25 cellular contexts compared by ENCODE assay signal in the genomic region with DNA sequence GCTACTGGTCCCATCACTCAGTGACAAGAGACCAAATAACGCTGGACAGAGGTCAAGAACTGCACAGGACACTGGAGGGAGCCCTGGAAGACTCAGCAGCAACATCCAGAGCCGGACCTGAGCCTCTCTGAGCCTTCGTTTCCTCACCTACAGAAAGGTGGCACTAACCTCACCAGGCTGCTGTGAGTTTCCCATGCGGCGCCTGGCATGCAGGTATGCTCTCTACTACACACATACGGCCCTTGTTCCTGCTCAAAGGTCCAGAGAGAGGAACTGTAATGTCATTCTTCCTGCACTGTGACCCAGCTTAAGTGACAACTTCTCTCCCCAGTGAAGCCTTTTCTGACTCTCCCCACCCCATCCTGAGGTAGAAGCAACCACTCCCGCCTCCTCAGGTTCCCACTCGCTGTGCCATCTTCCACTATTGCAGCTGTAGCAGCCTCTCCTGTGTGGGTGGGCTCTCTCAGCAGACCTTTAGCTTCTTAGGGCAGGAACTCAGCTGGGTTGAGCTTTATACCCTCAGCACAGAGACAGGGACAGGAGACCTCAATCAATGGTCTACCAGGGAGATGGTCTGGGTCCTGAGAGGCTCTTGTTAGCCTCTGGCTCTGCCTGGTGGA. TPM values are rescaled to one million over a fixed set of nuclear protein-coding genes. Genes with fewer than 3 reads are reported as not detected.
DNase-seq lines count a peak whose midpoint lies in the region; ATAC-seq, FAIRE-seq and TF ChIP-seq lines count a peak whose summit lies in the region.
"Had no signal": no experiment of that assay in that cellular context is flagged by ENCODE, and none has a peak within 500 bp of the region (broad histone marks: within the 10 kb centered on the region; RNA-seq: fewer than 3 reads in every experiment).

No MANE protein-coding gene starts in this region.

- POLR2A ChIA-PET in H1 (lab: Charles Lee; ENCODE audit: partially characterized antibody), result interaction anchor here (1.3 kb wide), 1 partner anchor 45 kb away, joined by 5 read pairs; no protein-coding TSS in a partner anchor
- POLR2A ChIA-PET in HEK293T (lab: Yijun Ruan, JAX), result interaction anchor here (1.2 kb wide), 1 partner anchor 45 kb away, joined by 6 read pairs; a partner anchor contains a TSS

- H3K4me3 Mint-ChIP-seq in activated T-cell treated with anti-CD3 and anti-CD28 coated beads, Interleukin-2, amount 50 U/mL, for 24 hours, result no peak overlapping the region
- H3K4me3 Mint-ChIP-seq in activated T-cell treated with anti-CD3 and anti-CD28 coated beads, Interleukin-2, amount 50 U/mL, for 72 hours, result no peak overlapping the region
- H3K4me3 Mint-ChIP-seq in activated T-helper 17 cell treated with anti-CD3 and anti-CD28 coated beads, Interleukin-2, amount 50 U/mL, for 72 hours, result no peak overlapping the region
- H3K4me3 Mint-ChIP-seq: B cell; CD8-positive, alpha-beta T cell; HFFc6; IgD-negative memory B cell had no signal

- no peak overlapping the region for H2BK120ac ChIP-seq in H1 (replicated peaks; ENCODE audit: low read depth, low read length)

- no peak overlapping the region for H4K5ac ChIP-seq in H1 (ENCODE audit: insufficient read length, low read depth, low read length)

- no peak overlapping the region for H3K4me3 ChIP-seq in H1 (ENCODE audit: extremely low read depth in 1 of 4, insufficient read depth in 2 of 4, low read depth in 3 of 4, low read length in 4 of 4)
- no peak overlapping the region for H3K4me3 ChIP-seq in thyroid gland (replicated peaks in 1 of 3)
- H3K4me3 ChIP-seq: Peyer's patch had no signal

- H3K18ac ChIP-seq in H1 (ENCODE audit: extremely low read depth, low read length), result no peak overlapping the region

- H3K14ac ChIP-seq in H1 (ENCODE audit: insufficient read length), result no peak overlapping the region

- FAIRE-seq in H1 (lab: Jason Lieb, UNC), result no peak
- FAIRE-seq: G401.6 had no signal

- intact Hi-C loops in thyroid gland (cut with DNase I), result no loop called here

- peak overlapping the region; percentile 24 for H3K27ac Mint-ChIP-seq in activated T-cell treated with anti-CD3 and anti-CD28 coated beads, Interleukin-2, amount 50 U/mL, for 24 hours
- no peak overlapping the region for H3K27ac Mint-ChIP-seq in activated T-cell treated with anti-CD3 and anti-CD28 coated beads, Interleukin-2, amount 50 U/mL, for 72 hours
- peak overlapping the region; percentile 41 for H3K27ac Mint-ChIP-seq in activated T-helper 17 cell treated with anti-CD3 and anti-CD28 coated beads, Interleukin-2, amount 50 U/mL, for 72 hours
- H3K27ac Mint-ChIP-seq: B cell; CD8-positive, alpha-beta T cell; HFFc6 had no signal

- no peak overlapping the region for H2AK5ac ChIP-seq in H1 (ENCODE audit: low read depth, low read length)

- H3K56ac ChIP-seq in H1 (replicated peaks; ENCODE audit: insufficient read length, low read depth, low read length), result no peak overlapping the region

- no peak overlapping the region for H3K4me2 ChIP-seq in H1 (ENCODE audit: insufficient read depth in 1 of 2, low read depth in 2 of 2, low read length in 2 of 2)
- H3K4me2 ChIP-seq: KMS-11 had no signal

- H3K4me1 ChIP-seq in H1 (replicated peaks in 1 of 4; ENCODE audit: control insufficient read depth in 3 of 4, insufficient read depth in 4 of 4, low read length in 3 of 4) (peaks cover 20 to 41% (median 29%) of the 10 kb centered on the region in 4 experiments), thyroid gland (peaks cover 90 to 94% of the 10 kb centered on the region in 2 donors)
- H3K4me1 ChIP-seq: Caco-2 had no signal

- TF ChIP-seq POLR2A in H1 (IDR thresholded peaks at IDR 0.05; ENCODE audit: control extremely low read depth in 1 of 2, low read depth in 2 of 2, low read length in 2 of 2), result no peak
- TF ChIP-seq POLR2A in thyroid gland (IDR thresholded peaks at IDR 0.05), result no peak

- H3K27me3 ChIP-seq in H1 (replicated peaks in 1 of 4; ENCODE audit: control insufficient read depth in 3 of 4, extremely low read depth in 1 of 4, insufficient read depth in 3 of 4, low read length in 3 of 4) (no peaks in the 10 kb centered on the region; a peak in 1 of 7 replicates), thyroid gland (no peaks in the 10 kb centered on the region)
- H3K27me3 ChIP-seq: Peyer's patch had no signal

- no peak overlapping the region for H2AFZ ChIP-seq in H1 (ENCODE audit: low read length)

- no peaks in the 10 kb centered on the region for H4K20me1 ChIP-seq in H1 (replicated peaks in 1 of 2; ENCODE audit: control insufficient read depth in 1 of 2, insufficient read depth in 2 of 2, low read length in 2 of 2)

- H3K9me3 Mint-ChIP-seq in activated T-cell treated with anti-CD3 and anti-CD28 coated beads, Interleukin-2, amount 50 U/mL, for 24 hours, result no peaks in the 10 kb centered on the region
- H3K9me3 Mint-ChIP-seq in activated T-cell treated with anti-CD3 and anti-CD28 coated beads, Interleukin-2, amount 50 U/mL, for 72 hours, result no peaks in the 10 kb centered on the region
- H3K9me3 Mint-ChIP-seq in activated T-helper 17 cell treated with anti-CD3 and anti-CD28 coated beads, Interleukin-2, amount 50 U/mL, for 72 hours, result no peaks in the 10 kb centered on the region
- H3K9me3 Mint-ChIP-seq: CD8-positive, alpha-beta T cell; HFFc6; IgD-negative memory B cell had no signal

- H3K23me2 ChIP-seq in H1 (ENCODE audit: low read depth, low read length), result no peaks in the 10 kb centered on the region

- no peak overlapping the region for H2BK5ac ChIP-seq in H1 (ENCODE audit: low read depth, low read length)

- WGBS in H1 (ENCODE audit: extremely low coverage in 1 of 2, insufficient coverage in 1 of 2, insufficient read length in 1 of 2, insufficient replicate concordance in 2 of 2, low coverage in 1 of 2, low lambda C conversion rate in 2 of 2, missing lambda C conversion rate in 1 of 2), 2 experiments, result 90% methylated on average over 8 of the region's 8 CpGs; no CpG with 5 or more reads in 1 of the 2 experiments
- WGBS in thyroid gland, 2 donors, result 60 to 67% methylated on average over 8 of the region's 8 CpGs

- H4K8ac ChIP-seq in H1 (ENCODE audit: extremely low read depth, insufficient read depth, low read length), result no peak overlapping the region; the same call in 1 of the 2 replicates

- H3K36me3 ChIP-seq in H1 (ENCODE audit: control insufficient read depth in 2 of 4, insufficient read depth in 4 of 4, low read length in 3 of 4) (no peaks in the 10 kb centered on the region), thyroid gland (peaks cover 9 to 14% of the 10 kb centered on the region in 2 donors)

- H3K79me2 ChIP-seq in H1 (ENCODE audit: control insufficient read depth in 1 of 2, insufficient read depth in 2 of 2, low read length in 2 of 2), result no peaks in the 10 kb centered on the region

- no peak overlapping the region for H2BK20ac ChIP-seq in H1 (ENCODE audit: low read length)

- ATAC-seq in activated T-cell treated with anti-CD3 and anti-CD28 coated beads, Interleukin-2, amount 50 U/mL, for 72 hours (replicated peaks in 1 of 2), result no peak
- ATAC-seq in activated T-helper 17 cell treated with anti-CD3 and anti-CD28 coated beads, Interleukin-2, amount 50 U/mL, for 72 hours (replicated peaks), result no peak
- ATAC-seq in HG03159 (IDR thresholded peaks at IDR 0.05; ENCODE audit: unreplicated experiment), result no peak
- ATAC-seq: CD8-positive, alpha-beta T cell had no signal

- peak overlapping the region; percentile 53; the same call in 1 of the 2 replicates for H2BK15ac ChIP-seq in H1 (ENCODE audit: low read length)

- no peak overlapping the region for H4K91ac ChIP-seq in H1 (replicated peaks; ENCODE audit: insufficient read length, low read length)

- H2BK12ac ChIP-seq in H1 (ENCODE audit: low read depth, low read length), result no peak overlapping the region

- H3K36me3 Mint-ChIP-seq in activated T-cell treated with anti-CD3 and anti-CD28 coated beads, Interleukin-2, amount 50 U/mL, for 24 hours (ENCODE audit: low read depth), result peaks cover 63% of the 10 kb centered on the region
- H3K36me3 Mint-ChIP-seq in activated T-cell treated with anti-CD3 and anti-CD28 coated beads, Interleukin-2, amount 50 U/mL, for 72 hours (ENCODE audit: insufficient read depth in 2 of 2), result peaks cover 0 to 1% of the 10 kb centered on the region in 2 donors
- peaks cover 24% of the 10 kb centered on the region for H3K36me3 Mint-ChIP-seq in activated T-helper 17 cell treated with anti-CD3 and anti-CD28 coated beads, Interleukin-2, amount 50 U/mL, for 72 hours (ENCODE audit: low read depth)

- H3K4ac ChIP-seq in H1 (replicated peaks; ENCODE audit: insufficient read length, low read depth, low read length), result no peak overlapping the region

- DNase-seq in activated T-cell treated with anti-CD3 and anti-CD28 coated beads, Interleukin-2, amount 50 U/mL, for 24 hours, result no peak
- no peak for DNase-seq in activated T-cell treated with anti-CD3 and anti-CD28 coated beads, Interleukin-2, amount 50 U/mL, for 72 hours
- DNase-seq in H1 (ENCODE audit: low read depth in 1 of 2, low spot score in 2 of 2) (no peak), thyroid gland (peak; percentile 75 to 83), HEK293T (ENCODE audit: extremely low spot score) (no peak)
- DNase-seq: Caco-2; CD8-positive, alpha-beta T cell; H7; HFFc6; MM.1S; NCI-H1417 treated with DMSO at 0.1 percent for 48 hours; NCI-H1694 treated with DMSO at 0.1 percent for 48 hours; NCI-H2081; NCI-H2227 treated with DMSO at 0.1 percent for 48 hours; NCI-H526 treated with DMSO at 0.1 percent for 48 hours; OCI-M1; Peyer's patch had no signal

- TF ChIP-seq EP300 in H1 (IDR thresholded peaks at IDR 0.05; ENCODE audit: borderline replicate concordance in 1 of 2, low read depth in 2 of 2, low read length in 2 of 2), result no peak

- no peaks in the 10 kb centered on the region for H3K9me3 ChIP-seq in H1 (ENCODE audit: insufficient read depth in 2 of 2, low read depth in 1 of 2, low read length in 1 of 2)
- H3K9me3 ChIP-seq in thyroid gland, result no peaks in the 10 kb centered on the region
- H3K9me3 ChIP-seq: Caco-2, Peyer's patch had no signal

- no peak overlapping the region for H3K23ac ChIP-seq in H1 (ENCODE audit: insufficient read length)

- no peak overlapping the region for H3K9ac ChIP-seq in H1 (replicated peaks in 1 of 4; ENCODE audit: extremely low read depth in 1 of 4, low read depth in 3 of 4, low read length in 3 of 4)
- H3K9ac ChIP-seq: KMS-11 had no signal

- H3K27ac ChIP-seq in H1 (ENCODE audit: low read depth, low read length), result no peak overlapping the region
- H3K27ac ChIP-seq in thyroid gland, result peak overlapping the region; percentile 59 to 77 (median 72)
- H3K27ac ChIP-seq: 22Rv1, C4-2B, KMS-11, Peyer's patch had no signal

- CTCF ChIA-PET in H1 (lab: Charles Lee; ENCODE audit: partially characterized antibody), result interaction anchor here (1.0 to 22.5 kb wide), 6 partner anchors 8 to 69 kb away, joined by 3 to 404 read pairs (median 8); no protein-coding TSS in a partner anchor
- CTCF ChIA-PET in HEK293T (lab: Yijun Ruan, JAX), result interaction anchor here (1.0 kb wide), 1 partner anchor 10 kb away, joined by 4 read pairs; no protein-coding TSS in a partner anchor

- H3K4me1 Mint-ChIP-seq in activated T-cell treated with anti-CD3 and anti-CD28 coated beads, Interleukin-2, amount 50 U/mL, for 24 hours (ENCODE audit: low read depth), result no peaks in the 10 kb centered on the region
- no peaks in the 10 kb centered on the region for H3K4me1 Mint-ChIP-seq in activated T-cell treated with anti-CD3 and anti-CD28 coated beads, Interleukin-2, amount 50 U/mL, for 72 hours (ENCODE audit: low read depth)
- no peaks in the 10 kb centered on the region for H3K4me1 Mint-ChIP-seq in activated T-helper 17 cell treated with anti-CD3 and anti-CD28 coated beads, Interleukin-2, amount 50 U/mL, for 72 hours
- H3K4me1 Mint-ChIP-seq: B cell, IgD-negative memory B cell had no signal

- no peaks in the 10 kb centered on the region for H3K79me1 ChIP-seq in H1 (ENCODE audit: low read depth, low read length)

- TF ChIP-seq CTCF in H1 (IDR thresholded peaks at IDR 0.05; ENCODE audit: control extremely low read depth in 1 of 3, insufficient read depth in 1 of 3, low read depth in 1 of 3, low read length in 3 of 3), result no peak
- peak in 1 of 6 experiments; percentile 9 for TF ChIP-seq CTCF in thyroid gland (IDR thresholded peaks at IDR 0.05)

- H3K27me3 Mint-ChIP-seq in activated T-cell treated with anti-CD3 and anti-CD28 coated beads, Interleukin-2, amount 50 U/mL, for 24 hours, result no peaks in the 10 kb centered on the region
- no peaks in the 10 kb centered on the region for H3K27me3 Mint-ChIP-seq in activated T-cell treated with anti-CD3 and anti-CD28 coated beads, Interleukin-2, amount 50 U/mL, for 72 hours (ENCODE audit: low read depth)
- H3K27me3 Mint-ChIP-seq in activated T-helper 17 cell treated with anti-CD3 and anti-CD28 coated beads, Interleukin-2, amount 50 U/mL, for 72 hours, result no peaks in the 10 kb centered on the region
- H3K27me3 Mint-ChIP-seq: B cell, IgD-negative memory B cell had no signal

- TF ChIP-seq RAD21 in H1 (IDR thresholded peaks at IDR 0.05 in 1 of 2, conservative IDR thresholded peaks at IDR 0.05 in 1 of 2; ENCODE audit: low read depth in 2 of 2, low read length in 2 of 2), result no peak; a peak in 1 of 4 replicates

RNA-seq across cellular contexts. Expression of a gene that starts 43.9 kb away (rescaled TPM):
- 100 to 1,000 TPM; 192 to 209 TPM for total RNA-seq in activated T-cell treated with anti-CD3 and anti-CD28 coated beads, Interleukin-2, amount 50 U/mL, for 72 hours
- total RNA-seq in activated T-helper 17 cell treated with anti-CD3 and anti-CD28 coated beads, Interleukin-2, amount 50 U/mL, for 72 hours, result 10 to 100 TPM; 65.5 to 74.1 TPM
- total RNA-seq in H1 (2021; fragmentation: NEBNext Ultra II Directional; extraction: Animal tissue kit (Norgen Biotek cat#: 25700)), result 69.9 and 70.8 TPM in 2 replicates
- 28.6 and 64.6 TPM in 2 replicates for polyA plus RNA-seq in H1 (2011; rRNA removed)
- polyA plus RNA-seq in H1 (2011; cell fraction: cytosol; rRNA removed), result 34.1 TPM
- polyA plus RNA-seq in H1 (2011; cell fraction: nucleus; rRNA removed), result 270 TPM
- 45.2 to 64.7 TPM (median 53.7 TPM) in 4 replicates for polyA plus RNA-seq in H1 (2012, experiment 1 of 2)
- polyA plus RNA-seq in H1 (2012, experiment 2 of 2), result 36.4 TPM
- polyA plus RNA-seq in H1 (2013, experiment 1 of 2), result 88.4 TPM
- 76.5 TPM for polyA plus RNA-seq in H1 (2013, experiment 2 of 2)
- polyA minus RNA-seq in H1 (2011; rRNA and poly(A)+ RNA removed), result 21.0 and 35.5 TPM in 2 replicates
- 60.1 TPM for polyA minus RNA-seq in H1 (2011; cell fraction: cytosol; rRNA and poly(A)+ RNA removed)
- 90.1 TPM for polyA minus RNA-seq in H1 (2011; cell fraction: nucleus; rRNA and poly(A)+ RNA removed)
- total RNA-seq in thyroid gland, result 10 to 100 TPM; 44.6 to 89.4 (median 63.0) TPM

Comparison
In these comparisons a context has a peak if more than half of its experiments do, and no peak if none do; other contexts are left out.
1. DNase-seq: peak in thyroid gland (2 of 2); none in activated T-cell treated with anti-CD3 and anti-CD28 coated beads, Interleukin-2, amount 50 U/mL, for 24 hours (single experiment), activated T-cell treated with anti-CD3 and anti-CD28 coated beads, Interleukin-2, amount 50 U/mL, for 72 hours (0 of 2), H1 (0 of 2) and HEK293T (single experiment).